21 cellular contexts compared by ENCODE assay signal in genomic region chr6:117955684-117956083, GRCh38. TPM values are rescaled to one million over a fixed set of nuclear protein-coding genes. Genes with fewer than 3 reads are reported as not detected.
DNase-seq lines count a peak whose midpoint lies in the region; ATAC-seq, FAIRE-seq and TF ChIP-seq lines count a peak whose summit lies in the region.
"Had no signal": no experiment of that assay in that cellular context is flagged by ENCODE, and none has a peak within 500 bp of the region (broad histone marks: within the 10 kb centered on the region; RNA-seq: fewer than 3 reads in every experiment).

No MANE protein-coding gene starts in this region.

- H3K27me3 ChIP-seq in psoas muscle (ENCODE audit: insufficient read depth in 3 of 3, low read length in 2 of 3) = no peaks in the 10 kb centered on the region
- H3K27me3 ChIP-seq: Peyer's patch had no signal

- no peaks in the 10 kb centered on the region for H3K27me3 Mint-ChIP-seq in stimulated activated memory B cell treated with anti-CD40 and anti-IgM and Interleukin-4, amounts not matched to agents 10 μg/mL and 1 μg/mL and 100 μg/mL, for 72 hours

- intact Hi-C loops in psoas muscle (cut with DNase I) = no loop called here

- H3K27ac ChIP-seq in psoas muscle = no peak overlapping the region
- H3K27ac ChIP-seq: 22Rv1, Peyer's patch, skin epidermis had no signal

- no peak for FAIRE-seq in urothelium cell line (lab: Jason Lieb, UNC)

- TF ChIP-seq CTCF in psoas muscle (IDR thresholded peaks at IDR 0.05) = no peak

- no peaks in the 10 kb centered on the region for H3K36me3 ChIP-seq in psoas muscle (ENCODE audit: insufficient read depth in 1 of 2, low read depth in 1 of 2)
- H3K36me3 ChIP-seq: Peyer's patch had no signal

- WGBS in psoas muscle, 3 donors = 71 to 91% (median 79%) methylated on average over 1 of the region's 1 CpG

- ATAC-seq in HG02610 (IDR thresholded peaks at IDR 0.05; ENCODE audit: unreplicated experiment) (peak; percentile 64), HG03432 (IDR thresholded peaks at IDR 0.05; ENCODE audit: unreplicated experiment) (peak; percentile 75), psoas muscle (no peak)
- peak; percentile 17 for ATAC-seq in stimulated activated memory B cell treated with anti-CD40 and anti-IgM and Interleukin-4, amounts not matched to agents 10 μg/mL and 1 μg/mL and 100 μg/mL, for 72 hours
- ATAC-seq: activated naive CD8-positive, alpha-beta T cell treated with anti-CD3 and anti-CD28 coated beads, Interleukin-2, amount 50 U/mL, for 24 hours; stimulated activated naive CD8-positive, alpha-beta T cell treated with anti-CD3 and anti-CD28 coated beads, Interleukin-15, amount 100 ng/mL, for 72 hours had no signal

- H3K4me1 Mint-ChIP-seq in stimulated activated memory B cell treated with anti-CD40 and anti-IgM and Interleukin-4, amounts not matched to agents 10 μg/mL and 1 μg/mL and 100 μg/mL, for 72 hours = no peaks in the 10 kb centered on the region
- H3K4me1 Mint-ChIP-seq: activated naive CD8-positive, alpha-beta T cell treated with anti-CD3 and anti-CD28 coated beads, Interleukin-2, amount 50 U/mL, for 24 hours; CD14-positive monocyte; stimulated activated naive CD8-positive, alpha-beta T cell treated with anti-CD3 and anti-CD28 coated beads, Interleukin-15, amount 100 ng/mL, for 72 hours had no signal

- H3K4me1 ChIP-seq in psoas muscle = no peaks in the 10 kb centered on the region
- H3K4me1 ChIP-seq: Peyer's patch had no signal

- H3K27ac Mint-ChIP-seq in stimulated activated memory B cell treated with anti-CD40 and anti-IgM and Interleukin-4, amounts not matched to agents 10 μg/mL and 1 μg/mL and 100 μg/mL, for 72 hours = no peak overlapping the region
- H3K27ac Mint-ChIP-seq: activated naive CD8-positive, alpha-beta T cell treated with anti-CD3 and anti-CD28 coated beads, Interleukin-2, amount 50 U/mL, for 24 hours; CD14-positive monocyte had no signal

- H3K4me3 Mint-ChIP-seq in stimulated activated memory B cell treated with anti-CD40 and anti-IgM and Interleukin-4, amounts not matched to agents 10 μg/mL and 1 μg/mL and 100 μg/mL, for 72 hours = no peak overlapping the region
- H3K4me3 Mint-ChIP-seq: activated naive CD8-positive, alpha-beta T cell treated with anti-CD3 and anti-CD28 coated beads, Interleukin-2, amount 50 U/mL, for 24 hours; CD14-positive monocyte; stimulated activated naive CD8-positive, alpha-beta T cell treated with anti-CD3 and anti-CD28 coated beads, Interleukin-15, amount 100 ng/mL, for 72 hours had no signal

- H3K9me3 ChIP-seq in psoas muscle = no peaks in the 10 kb centered on the region
- H3K9me3 ChIP-seq: Peyer's patch had no signal

- DNase-seq in NOMO-1 treated with DMSO at 0.1 percent for 48 hours (lab: John Stamatoyannopoulos, UW; ENCODE audit: unreplicated experiment) = peak; percentile 42
- no peak for DNase-seq in NOMO-1 treated with dmso at 0.1 percent for 144 hours (lab: John Stamatoyannopoulos, UW; ENCODE audit: unreplicated experiment)
- no peak for DNase-seq in urothelium cell line (ENCODE audit: low spot score)
- no peak for DNase-seq in psoas muscle
- DNase-seq in activated T-cell treated with anti-CD3 and anti-CD28 coated beads for 4 hours = no peak
- DNase-seq: activated naive CD8-positive, alpha-beta T cell treated with anti-CD3 and anti-CD28 coated beads, Interleukin-2, amount 50 U/mL, for 24 hours; DND-41; islet precursor cell; NCI-H1436 treated with DMSO at 0.1 percent for 48 hours; NCI-H510A; Peyer's patch; stimulated activated naive CD8-positive, alpha-beta T cell treated with anti-CD3 and anti-CD28 coated beads, Interleukin-15, amount 100 ng/mL, for 72 hours had no signal

- H3K4me3 ChIP-seq in psoas muscle = no peak overlapping the region
- H3K4me3 ChIP-seq: Peyer's patch, skin epidermis had no signal

- H3K36me3 Mint-ChIP-seq in stimulated activated memory B cell treated with anti-CD40 and anti-IgM and Interleukin-4, amounts not matched to agents 10 μg/mL and 1 μg/mL and 100 μg/mL, for 72 hours = no peaks in the 10 kb centered on the region
- H3K36me3 Mint-ChIP-seq: CD14-positive monocyte had no signal

- H3K9me3 Mint-ChIP-seq in stimulated activated memory B cell treated with anti-CD40 and anti-IgM and Interleukin-4, amounts not matched to agents 10 μg/mL and 1 μg/mL and 100 μg/mL, for 72 hours = no peaks in the 10 kb centered on the region
- H3K9me3 Mint-ChIP-seq: activated naive CD8-positive, alpha-beta T cell treated with anti-CD3 and anti-CD28 coated beads, Interleukin-2, amount 50 U/mL, for 24 hours; CD14-positive monocyte; stimulated activated naive CD8-positive, alpha-beta T cell treated with anti-CD3 and anti-CD28 coated beads, Interleukin-15, amount 100 ng/mL, for 72 hours had no signal

RNA-seq across cellular contexts. Expression of gene SLC35F1, which starts 48.6 kb away (rescaled TPM):
- total RNA-seq in psoas muscle = under 1 TPM in 3 of 4 donors, not detected in 1; 0.12 to 0.32 (median 0.17) TPM
- polyA plus RNA-seq in psoas muscle = under 1 TPM; 0.04 to 0.18 (median 0.05) TPM
- total RNA-seq: chondrocyte; glomerular endothelial cell; T-helper 1 cell treated with Interleukin-12 subunit alpha and Interleukin-12 subunit beta and Interleukin-4 antibody, amounts not matched to agents 30 ng/mL and 1 ng/mL, for 36 hours had no signal
- polyA plus RNA-seq: CD14-positive monocyte had no signal

Comparison
In these comparisons a context has a peak if more than half of its experiments do, and no peak if none do; other contexts are left out.
1. ATAC-seq: peak in HG02610 (single experiment), HG03432 (single experiment) and stimulated activated memory B cell treated with anti-CD40 and anti-IgM and Interleukin-4, amounts not matched to agents 10 μg/mL and 1 μg/mL and 100 μg/mL, for 72 hours (single experiment); none in psoas muscle (0 of 4).